11 cellular contexts compared by ENCODE assay signal in genomic region chr17:57518587-57519118, GRCh38.
DNase-seq lines count a peak whose midpoint lies in the region; ATAC-seq, FAIRE-seq and TF ChIP-seq lines count a peak whose summit lies in the region.
"Had no signal": no experiment of that assay in that cellular context is flagged by ENCODE, and none has a peak within 500 bp of the region (broad histone marks: within the 10 kb centered on the region; RNA-seq: fewer than 3 reads in every experiment).

No MANE protein-coding gene starts in this region.

- no peak overlapping the region for H3K4me3 Mint-ChIP-seq in endothelial cell (ENCODE audit: unreplicated experiment)

- TF ChIP-seq EP300 in H1 (IDR thresholded peaks at IDR 0.05; ENCODE audit: borderline replicate concordance in 1 of 2, low read depth in 2 of 2, low read length in 2 of 2): no peak

- H3K4me2 ChIP-seq in HCT116 (ENCODE audit: low read length): peak overlapping the region; percentile 56
- H3K4me2 ChIP-seq in H1 (ENCODE audit: insufficient read depth in 1 of 2, low read depth in 2 of 2, low read length in 2 of 2): no peak overlapping the region
- H3K4me2 ChIP-seq in trophoblast cell (ENCODE audit: low read length): peak overlapping the region; percentile 19
- H3K4me2 ChIP-seq: PC-9 had no signal

- H2BK5ac ChIP-seq in H1 (ENCODE audit: low read depth, low read length): 0 out of 2 replicates have a peak overlapping the region, but pooled peaks have one; percentile 12
- peak overlapping the region; percentile 47 for H2BK5ac ChIP-seq in trophoblast cell (ENCODE audit: low read depth, low read length, poor library complexity)

- peak overlapping the region; percentile 43 for H4K8ac ChIP-seq in H1 (ENCODE audit: extremely low read depth, insufficient read depth, low read length)
- H4K8ac ChIP-seq in trophoblast cell (ENCODE audit: low read depth, low read length): peak overlapping the region; percentile 1

- CTCF ChIA-PET in HCT116 (lab: Charles Lee): interaction anchor here (1.4 kb wide), 1 partner anchor 154 kb away, joined by 5 read pairs; no protein-coding TSS in a partner anchor
- CTCF ChIA-PET in H1 (lab: Charles Lee; ENCODE audit: partially characterized antibody): interaction anchor here (0.7 to 1.8 kb wide), 8 partner anchors 21 to 348 kb away, joined by 3 to 7 read pairs (median 4); no protein-coding TSS in a partner anchor

- no TSS peak for BruUV-seq in HCT116 (replicated peaks; lab: Mats Ljungman, UMichigan)

- H3K9me3 ChIP-seq in HCT116 (ENCODE audit: control insufficient read depth in 1 of 2, insufficient read depth in 1 of 2, low read depth in 1 of 2, low read length in 2 of 2): no peaks in the 10 kb centered on the region
- H3K9me3 ChIP-seq in H1 (ENCODE audit: insufficient read depth in 2 of 2, low read depth in 1 of 2, low read length in 1 of 2): no peaks in the 10 kb centered on the region
- H3K9me3 ChIP-seq in trophoblast cell (ENCODE audit: insufficient read depth, low read depth, low read length): no peaks in the 10 kb centered on the region
- H3K9me3 ChIP-seq: pancreas had no signal

- no peak overlapping the region for H3K56ac ChIP-seq in H1 (replicated peaks; ENCODE audit: insufficient read length, low read depth, low read length)

- peaks cover 13% of the 10 kb centered on the region for H3K4me1 Mint-ChIP-seq in endothelial cell (ENCODE audit: unreplicated experiment)

- WGBS in H1 (ENCODE audit: extremely low coverage in 1 of 2, insufficient coverage in 1 of 2, insufficient read length in 1 of 2, insufficient replicate concordance in 2 of 2, low coverage in 1 of 2, low lambda C conversion rate in 2 of 2, missing lambda C conversion rate in 1 of 2), 2 experiments: 87% methylated on average over 11 of the region's 11 CpGs; no CpG with 5 or more reads in 1 of the 2 experiments
- WGBS in trophoblast cell (ENCODE audit: extremely low coverage, insufficient coverage, insufficient read length): no CpG with 5 or more reads among the region's 11 CpGs

- H4K91ac ChIP-seq in H1 (replicated peaks; ENCODE audit: insufficient read length, low read length) (no peak overlapping the region), trophoblast cell (ENCODE audit: low read depth, low read length) (peak overlapping the region; percentile 41)

- RAD21 ChIA-PET in HCT116 (lab: Charles Lee; ENCODE audit: low non-redundant PET in 1 of 2, low total read pairs in 2 of 2, uncharacterized antibody in 2 of 2, unreplicated experiment in 2 of 2): no interaction called here

- no peak for TF ChIP-seq CTCF in HCT116 (IDR thresholded peaks at IDR 0.05 in 2 of 3, conservative IDR thresholded peaks at IDR 0.05 in 1 of 3; ENCODE audit: borderline replicate concordance in 1 of 3, insufficient read depth in 1 of 3, low read depth in 2 of 3, low read length in 2 of 3)
- no peak for TF ChIP-seq CTCF in H1 (IDR thresholded peaks at IDR 0.05; ENCODE audit: control extremely low read depth in 1 of 3, insufficient read depth in 1 of 3, low read depth in 1 of 3, low read length in 3 of 3)
- TF ChIP-seq CTCF in endothelial cell (IDR thresholded peaks at IDR 0.05; ENCODE audit: unreplicated experiment): no peak

- no peak overlapping the region for H3K18ac ChIP-seq in H1 (ENCODE audit: extremely low read depth, low read length)
- H3K18ac ChIP-seq in trophoblast cell (ENCODE audit: low read length): no peak overlapping the region

- no peak for TF ChIP-seq RAD21 in HCT116 (IDR thresholded peaks at IDR 0.05; ENCODE audit: low read depth)
- no peak for TF ChIP-seq RAD21 in H1 (IDR thresholded peaks at IDR 0.05 in 1 of 2, conservative IDR thresholded peaks at IDR 0.05 in 1 of 2; ENCODE audit: low read depth in 2 of 2, low read length in 2 of 2)

- no peak overlapping the region for H2BK12ac ChIP-seq in H1 (ENCODE audit: low read depth, low read length)
- H2BK12ac ChIP-seq in trophoblast cell (ENCODE audit: low read length): peak overlapping the region; percentile 12

- H3K23ac ChIP-seq in H1 (ENCODE audit: insufficient read length) (no peak overlapping the region), trophoblast cell (ENCODE audit: low read length) (no peak overlapping the region)

- DNase-seq in HCT116 (ENCODE audit: low read depth, low spot score): no peak
- peak; percentile 85 for DNase-seq in NCI-H2227 (lab: John Stamatoyannopoulos, UW; ENCODE audit: unreplicated experiment)
- no peak for DNase-seq in H1 (ENCODE audit: low read depth in 1 of 2, low spot score in 2 of 2)
- peak; percentile 37 to 53 for DNase-seq in trophoblast cell
- DNase-seq in DMS114 treated with DMSO at 0.1 percent for 48 hours (lab: John Stamatoyannopoulos, UW; ENCODE audit: unreplicated experiment): no peak
- no peak for DNase-seq in endothelial cell (ENCODE audit: low spot score)
- DNase-seq in T-helper 2 cell: no peak
- DNase-seq: hippocampal formation, pancreas had no signal

- H2AK5ac ChIP-seq in H1 (ENCODE audit: low read depth, low read length): no peak overlapping the region
- H2AK5ac ChIP-seq in trophoblast cell (ENCODE audit: low read length): no peak overlapping the region

- H3K14ac ChIP-seq in H1 (ENCODE audit: insufficient read length) (no peak overlapping the region), trophoblast cell (ENCODE audit: low read length) (peak overlapping the region; percentile 1)

- H3K4me1 ChIP-seq in HCT116 (ENCODE audit: control insufficient read depth in 1 of 2, insufficient read depth in 2 of 2, low read length in 2 of 2): peaks cover 49 to 72% of the 10 kb centered on the region in 2 experiments
- H3K4me1 ChIP-seq in H1 (replicated peaks in 1 of 4; ENCODE audit: control insufficient read depth in 3 of 4, insufficient read depth in 4 of 4, low read length in 3 of 4): peaks cover 2 to 6% (median 2%) of the 10 kb centered on the region in 4 experiments
- peaks cover 28 to 36% of the 10 kb centered on the region in 2 experiments for H3K4me1 ChIP-seq in trophoblast cell (ENCODE audit: control insufficient read depth in 1 of 2, insufficient read depth in 2 of 2, low read length in 2 of 2)

- H3K9me3 Mint-ChIP-seq in endothelial cell (ENCODE audit: unreplicated experiment): no peaks in the 10 kb centered on the region

- H3K9ac ChIP-seq in HCT116 (ENCODE audit: low read length) (no peak overlapping the region), H1 (replicated peaks in 1 of 4; ENCODE audit: extremely low read depth in 1 of 4, low read depth in 3 of 4, low read length in 3 of 4) (no peak overlapping the region), trophoblast cell (ENCODE audit: low read length) (no peak overlapping the region)

- H3K79me1 ChIP-seq in H1 (ENCODE audit: low read depth, low read length) (peaks cover 2% of the 10 kb centered on the region; the same call in 1 of the 2 replicates), trophoblast cell (ENCODE audit: low read length) (peaks cover 19% of the 10 kb centered on the region)

- H4K5ac ChIP-seq in H1 (ENCODE audit: insufficient read length, low read depth, low read length): no peak overlapping the region

- H3K4me3 ChIP-seq in HCT116 (replicated peaks in 1 of 2; ENCODE audit: low read depth in 1 of 2, low read length in 2 of 2): no peak overlapping the region; a peak in 1 of 4 replicates
- no peak overlapping the region for H3K4me3 ChIP-seq in H1 (ENCODE audit: extremely low read depth in 1 of 4, insufficient read depth in 2 of 4, low read depth in 3 of 4, low read length in 4 of 4)
- no peak overlapping the region for H3K4me3 ChIP-seq in trophoblast cell (ENCODE audit: low read depth, low read length)
- H3K4me3 ChIP-seq: pancreas, PC-9 had no signal

- H3K4ac ChIP-seq in H1 (replicated peaks; ENCODE audit: insufficient read length, low read depth, low read length) (no peak overlapping the region), trophoblast cell (ENCODE audit: low read depth, low read length) (no peak overlapping the region)

- ATAC-seq in HCT116 (no peak), HG03175 (IDR thresholded peaks at IDR 0.05; ENCODE audit: unreplicated experiment) (no peak)

- H4K12ac ChIP-seq in trophoblast cell (ENCODE audit: low read depth, low read length): no peak overlapping the region

- H3K79me2 ChIP-seq in HCT116 (ENCODE audit: insufficient read depth, low read length) (peaks cover 5% of the 10 kb centered on the region; the same call in 1 of the 2 replicates), H1 (ENCODE audit: control insufficient read depth in 1 of 2, insufficient read depth in 2 of 2, low read length in 2 of 2) (peaks cover 0 to 7% of the 10 kb centered on the region in 2 experiments; a peak in 1 of 4 replicates), trophoblast cell (ENCODE audit: control insufficient read depth, insufficient read depth, low read length, poor library complexity) (no peaks in the 10 kb centered on the region)

- TF ChIP-seq POLR2A in HCT116 (IDR thresholded peaks at IDR 0.05; ENCODE audit: borderline replicate concordance, extremely low read depth, insufficient read depth, insufficient read length) (no peak), H1 (IDR thresholded peaks at IDR 0.05; ENCODE audit: control extremely low read depth in 1 of 2, low read depth in 2 of 2, low read length in 2 of 2) (no peak)

- intact Hi-C loops in HCT116 (cut with micrococcal nuclease): no loop called here

- H3K27ac Mint-ChIP-seq in endothelial cell (ENCODE audit: unreplicated experiment): no peak overlapping the region

- H4K20me1 ChIP-seq in HCT116 (ENCODE audit: insufficient read depth): no peaks in the 10 kb centered on the region
- H4K20me1 ChIP-seq in H1 (replicated peaks in 1 of 2; ENCODE audit: control insufficient read depth in 1 of 2, insufficient read depth in 2 of 2, low read length in 2 of 2): peaks cover 0 to 3% of the 10 kb centered on the region in 2 experiments

- no peaks in the 10 kb centered on the region for H3K27me3 ChIP-seq in HCT116 (ENCODE audit: insufficient read depth, low read length)
- H3K27me3 ChIP-seq in H1 (replicated peaks in 1 of 4; ENCODE audit: control insufficient read depth in 3 of 4, extremely low read depth in 1 of 4, insufficient read depth in 3 of 4, low read length in 3 of 4): no peaks in the 10 kb centered on the region
- H3K27me3 ChIP-seq in trophoblast cell (ENCODE audit: insufficient read depth, low read length): no peaks in the 10 kb centered on the region
- H3K27me3 ChIP-seq: pancreas had no signal

- POLR2A ChIA-PET in HCT116 (lab: Charles Lee): no interaction called here
- POLR2A ChIA-PET in H1 (lab: Charles Lee; ENCODE audit: partially characterized antibody): no interaction called here

- no peaks in the 10 kb centered on the region for H3K9me2 ChIP-seq in HCT116 (ENCODE audit: insufficient read depth)

- H2AFZ ChIP-seq in HCT116 (ENCODE audit: low read depth, low read length, poor library complexity, severe bottlenecking): no peak overlapping the region
- no peak overlapping the region for H2AFZ ChIP-seq in H1 (ENCODE audit: low read length)
- no peak overlapping the region for H2AFZ ChIP-seq in trophoblast cell (ENCODE audit: insufficient read depth, low read length, poor library complexity)
- H2AFZ ChIP-seq: PC-9 had no signal

- no peaks in the 10 kb centered on the region for H3K36me3 Mint-ChIP-seq in endothelial cell (ENCODE audit: low read depth, unreplicated experiment)

- H3K36me3 ChIP-seq in HCT116 (ENCODE audit: control insufficient read depth in 1 of 2, insufficient read depth in 2 of 2, low read length in 2 of 2) (no peaks in the 10 kb centered on the region), H1 (ENCODE audit: control insufficient read depth in 2 of 4, insufficient read depth in 4 of 4, low read length in 3 of 4) (no peaks in the 10 kb centered on the region), trophoblast cell (ENCODE audit: control insufficient read depth in 1 of 2, insufficient read depth in 2 of 2, low read length in 2 of 2) (no peaks in the 10 kb centered on the region)
- H3K36me3 ChIP-seq: pancreas had no signal

- H2BK120ac ChIP-seq in H1 (replicated peaks; ENCODE audit: low read depth, low read length) (no peak overlapping the region), trophoblast cell (ENCODE audit: insufficient read depth, low read length, poor library complexity) (peak overlapping the region; percentile 33)

- H3K23me2 ChIP-seq in H1 (ENCODE audit: low read depth, low read length): no peaks in the 10 kb centered on the region

- no peak for FAIRE-seq in H1 (lab: Jason Lieb, UNC)
- FAIRE-seq: pancreas had no signal

- no peak overlapping the region for H2BK15ac ChIP-seq in H1 (ENCODE audit: low read length)

- no peak overlapping the region for H2BK20ac ChIP-seq in H1 (ENCODE audit: low read length)

- H3K27ac ChIP-seq in HCT116 (ENCODE audit: low read depth, low read length) (no peak overlapping the region), H1 (ENCODE audit: low read depth, low read length) (no peak overlapping the region), trophoblast cell (ENCODE audit: low read depth, low read length) (peak overlapping the region; percentile 91)
- H3K27ac ChIP-seq: pancreas, PC-9 had no signal

- H3K27me3 Mint-ChIP-seq in endothelial cell (ENCODE audit: unreplicated experiment): peaks cover 4% of the 10 kb centered on the region

Comparison
In these comparisons a context has a peak if more than half of its experiments do, and no peak if none do; other contexts are left out.
1. DNase-seq: peak in NCI-H2227 (single experiment) and trophoblast cell (2 of 2); none in HCT116 (single experiment), H1 (0 of 2), DMS114 treated with DMSO at 0.1 percent for 48 hours (single experiment), endothelial cell (single experiment) and T-helper 2 cell (0 of 5).
2. H3K4me2 ChIP-seq: peak in HCT116 (single experiment) and trophoblast cell (single experiment); none in H1 (0 of 2).